ENCODE assay signal across 1 cellular context in the genomic region with DNA sequence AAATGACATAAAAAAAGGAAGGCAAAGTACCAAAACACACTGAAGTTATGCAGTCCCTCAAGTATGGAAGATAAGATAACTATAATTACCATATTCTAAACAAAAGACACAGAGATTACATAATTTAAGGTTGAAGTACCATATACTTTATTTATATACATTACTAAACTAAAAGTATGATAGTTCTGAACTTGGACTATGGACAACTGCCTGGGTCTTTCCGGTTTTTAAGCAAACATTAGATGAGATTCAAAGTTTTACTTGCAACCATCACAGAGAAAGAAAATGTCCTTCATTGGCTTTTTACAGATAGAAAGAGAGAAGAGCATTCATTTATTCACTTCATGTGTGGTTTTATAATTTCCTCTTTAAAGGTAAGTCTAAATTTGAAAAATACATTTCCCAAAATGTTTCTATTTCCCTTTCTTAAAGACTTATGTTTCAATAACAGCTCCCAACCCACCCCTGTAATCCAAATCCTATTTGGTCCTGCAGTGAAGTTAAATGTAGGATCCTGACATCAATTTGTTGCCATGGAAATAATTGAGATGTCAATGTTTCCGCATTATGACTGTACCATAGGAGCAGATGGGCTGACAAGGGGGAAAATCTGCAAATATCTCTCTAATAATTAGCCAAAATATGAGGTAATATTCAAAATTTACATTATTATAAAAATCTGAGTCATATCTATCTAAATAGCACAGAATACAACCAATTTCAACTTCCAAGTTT.
TF ChIP-seq lines count a peak whose summit lies in the region.

No MANE protein-coding gene starts in this region.

TF ChIP-seq in HepG2, 621 proteins besides CTCF, POLR2A, EP300 and RAD21 (continued from another document and continues in another):
- TF ChIP-seq ARID5B (CRISPR knock-in tag; IDR thresholded peaks at IDR 0.05) (peak; percentile 78), SOX13 (IDR thresholded peaks at IDR 0.05) (no peak), SOX13 (CRISPR knock-in tag; conservative IDR thresholded peaks at IDR 0.05 in 1 of 2, IDR thresholded peaks at IDR 0.05 in 1 of 2) (peak in 1 of 2 experiments; percentile 16; a peak in 1 of 4 replicates), MED1 (CRISPR knock-in tag; IDR thresholded peaks at IDR 0.05) (peak; percentile 34; the same call in 1 of the 2 replicates), ISL2 (CRISPR knock-in tag; IDR thresholded peaks at IDR 0.05) (peak; percentile 26; the same call in 1 of the 2 replicates), MBD4 (IDR thresholded peaks at IDR 0.05; ENCODE audit: borderline replicate concordance, low read length) (peak; percentile 66; the same call in 1 of the 2 replicates), ZNF644 (CRISPR knock-in tag; IDR thresholded peaks at IDR 0.05; ENCODE audit: low read depth) (peak; percentile 29; the same call in 1 of the 2 replicates), GFI1 (CRISPR knock-in tag; IDR thresholded peaks at IDR 0.05; ENCODE audit: borderline replicate concordance) (peak; percentile 47; the same call in 1 of the 2 replicates), FOXA3 (CRISPR knock-in tag; IDR thresholded peaks at IDR 0.05) (0 out of 2 replicates have a peak, but pooled peaks have one; percentile 29), PITX1 (CRISPR knock-in tag; IDR thresholded peaks at IDR 0.05) (no peak), SIX1 (CRISPR knock-in tag; IDR thresholded peaks at IDR 0.05; ENCODE audit: borderline replicate concordance) (no peak), HDAC2 (CRISPR knock-in tag; IDR thresholded peaks at IDR 0.05) (peak; percentile 50; the same call in 1 of the 2 replicates), MIER3 (CRISPR knock-in tag; IDR thresholded peaks at IDR 0.05; ENCODE audit: borderline replicate concordance) (peak; percentile 37; the same call in 1 of the 2 replicates), BCL6 (CRISPR knock-in tag; IDR thresholded peaks at IDR 0.05) (0 out of 2 replicates have a peak, but pooled peaks have one; percentile 25), NFIC (IDR thresholded peaks at IDR 0.05; ENCODE audit: low read length) (peak; percentile 46; the same call in 1 of the 2 replicates), RXRB (CRISPR knock-in tag; IDR thresholded peaks at IDR 0.05; ENCODE audit: borderline replicate concordance) (peak; percentile 55; the same call in 1 of the 2 replicates), GATAD2A (CRISPR knock-in tag; IDR thresholded peaks at IDR 0.05) (peak; percentile 85), HMG20A (CRISPR knock-in tag; IDR thresholded peaks at IDR 0.05; ENCODE audit: borderline replicate concordance) (peak; percentile 55; the same call in 1 of the 2 replicates), SMC3 (IDR thresholded peaks at IDR 0.05; ENCODE audit: low read length) (no peak), RCOR2 (CRISPR knock-in tag; IDR thresholded peaks at IDR 0.05) (0 out of 2 replicates have a peak, but pooled peaks have one; percentile 61), FOXJ3 (CRISPR knock-in tag; IDR thresholded peaks at IDR 0.05; ENCODE audit: borderline replicate concordance) (peak; percentile 42; the same call in 1 of the 2 replicates), PHF20 (CRISPR knock-in tag; IDR thresholded peaks at IDR 0.05) (no peak), GABPA (IDR thresholded peaks at IDR 0.05; ENCODE audit: low read depth, low read length) (no peak), GABPA (CRISPR knock-in tag; IDR thresholded peaks at IDR 0.05; ENCODE audit: low read depth) (peak; percentile 54; the same call in 1 of the 2 replicates), ZNF672 (CRISPR knock-in tag; IDR thresholded peaks at IDR 0.05) (no peak), KAT7 (CRISPR knock-in tag; IDR thresholded peaks at IDR 0.05; ENCODE audit: borderline replicate concordance) (0 out of 2 replicates have a peak, but pooled peaks have one; percentile 28), ZFX (CRISPR knock-in tag; IDR thresholded peaks at IDR 0.05; ENCODE audit: low read depth) (no peak), ZNF451 (CRISPR knock-in tag; IDR thresholded peaks at IDR 0.05) (no peak), FOXP1 (IDR thresholded peaks at IDR 0.05) (no peak), FOXP1 (CRISPR knock-in tag; IDR thresholded peaks at IDR 0.05) (peak; percentile 13; the same call in 1 of the 2 replicates), CHD2 (IDR thresholded peaks at IDR 0.05; ENCODE audit: low read depth, low read length) (no peak), MEIS2 (CRISPR knock-in tag; IDR thresholded peaks at IDR 0.05) (no peak), SP140L (CRISPR knock-in tag; IDR thresholded peaks at IDR 0.05; ENCODE audit: borderline replicate concordance) (no peak), PAXIP1 (CRISPR knock-in tag; conservative IDR thresholded peaks at IDR 0.05) (peak; percentile 79)
- TF ChIP-seq, protein P1, sequence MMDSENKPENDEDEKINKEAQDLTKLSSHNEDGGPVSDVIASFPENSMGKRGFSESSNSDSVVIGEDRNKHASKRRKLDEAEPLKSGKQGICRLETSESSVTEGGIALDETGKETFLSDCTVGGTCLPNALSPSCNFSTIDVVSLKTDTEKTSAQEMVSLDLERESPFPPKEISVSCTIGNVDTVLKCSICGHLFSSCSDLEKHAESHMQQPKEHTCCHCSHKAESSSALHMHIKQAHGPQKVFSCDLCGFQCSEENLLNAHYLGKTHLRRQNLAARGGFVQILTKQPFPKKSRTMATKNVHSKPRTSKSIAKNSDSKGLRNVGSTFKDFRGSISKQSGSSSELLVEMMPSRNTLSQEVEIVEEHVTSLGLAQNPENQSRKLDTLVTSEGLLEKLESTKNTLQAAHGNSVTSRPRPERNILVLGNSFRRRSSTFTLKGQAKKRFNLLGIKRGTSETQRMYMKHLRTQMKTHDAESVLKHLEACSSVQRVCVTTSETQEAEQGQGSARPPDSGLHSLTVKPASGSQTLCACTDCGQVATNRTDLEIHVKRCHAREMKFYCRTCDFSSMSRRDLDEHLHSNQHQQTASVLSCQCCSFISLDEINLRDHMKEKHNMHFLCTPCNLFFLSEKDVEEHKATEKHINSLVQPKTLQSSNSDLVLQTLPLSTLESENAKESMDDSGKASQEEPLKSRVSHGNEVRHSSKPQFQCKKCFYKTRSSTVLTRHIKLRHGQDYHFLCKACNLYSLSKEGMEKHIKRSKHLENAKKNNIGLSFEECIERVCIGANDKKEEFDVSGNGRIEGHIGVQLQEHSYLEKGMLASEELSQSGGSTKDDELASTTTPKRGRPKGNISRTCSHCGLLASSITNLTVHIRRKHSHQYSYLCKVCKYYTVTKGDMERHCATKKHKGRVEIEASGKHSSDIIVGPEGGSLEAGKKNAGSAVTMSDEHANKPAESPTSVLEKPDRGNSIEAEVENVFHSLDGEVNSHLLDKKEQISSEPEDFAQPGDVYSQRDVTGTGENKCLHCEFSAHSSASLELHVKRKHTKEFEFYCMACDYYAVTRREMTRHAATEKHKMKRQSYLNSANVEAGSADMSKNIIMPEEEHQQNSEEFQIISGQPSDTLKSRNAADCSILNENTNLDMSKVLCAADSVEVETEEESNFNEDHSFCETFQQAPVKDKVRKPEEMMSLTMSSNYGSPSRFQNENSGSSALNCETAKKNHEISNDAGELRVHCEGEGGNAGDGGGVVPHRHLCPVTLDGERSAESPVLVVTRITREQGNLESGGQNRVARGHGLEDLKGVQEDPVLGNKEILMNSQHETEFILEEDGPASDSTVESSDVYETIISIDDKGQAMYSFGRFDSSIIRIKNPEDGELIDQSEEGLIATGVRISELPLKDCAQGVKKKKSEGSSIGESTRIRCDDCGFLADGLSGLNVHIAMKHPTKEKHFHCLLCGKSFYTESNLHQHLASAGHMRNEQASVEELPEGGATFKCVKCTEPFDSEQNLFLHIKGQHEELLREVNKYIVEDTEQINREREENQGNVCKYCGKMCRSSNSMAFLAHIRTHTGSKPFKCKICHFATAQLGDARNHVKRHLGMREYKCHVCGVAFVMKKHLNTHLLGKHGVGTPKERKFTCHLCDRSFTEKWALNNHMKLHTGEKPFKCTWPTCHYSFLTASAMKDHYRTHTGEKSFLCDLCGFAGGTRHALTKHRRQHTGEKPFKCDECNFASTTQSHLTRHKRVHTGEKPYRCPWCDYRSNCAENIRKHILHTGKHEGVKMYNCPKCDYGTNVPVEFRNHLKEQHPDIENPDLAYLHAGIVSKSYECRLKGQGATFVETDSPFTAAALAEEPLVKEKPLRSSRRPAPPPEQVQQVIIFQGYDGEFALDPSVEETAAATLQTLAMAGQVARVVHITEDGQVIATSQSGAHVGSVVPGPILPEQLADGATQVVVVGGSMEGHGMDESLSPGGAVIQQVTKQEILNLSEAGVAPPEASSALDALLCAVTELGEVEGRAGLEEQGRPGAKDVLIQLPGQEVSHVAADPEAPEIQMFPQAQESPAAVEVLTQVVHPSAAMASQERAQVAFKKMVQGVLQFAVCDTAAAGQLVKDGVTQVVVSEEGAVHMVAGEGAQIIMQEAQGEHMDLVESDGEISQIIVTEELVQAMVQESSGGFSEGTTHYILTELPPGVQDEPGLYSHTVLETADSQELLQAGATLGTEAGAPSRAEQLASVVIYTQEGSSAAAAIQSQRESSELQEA (CRISPR knock-in tag; IDR thresholded peaks at IDR 0.05; ENCODE audit: not compliant biosample characterization), result no peak
- TF ChIP-seq, protein P2, sequence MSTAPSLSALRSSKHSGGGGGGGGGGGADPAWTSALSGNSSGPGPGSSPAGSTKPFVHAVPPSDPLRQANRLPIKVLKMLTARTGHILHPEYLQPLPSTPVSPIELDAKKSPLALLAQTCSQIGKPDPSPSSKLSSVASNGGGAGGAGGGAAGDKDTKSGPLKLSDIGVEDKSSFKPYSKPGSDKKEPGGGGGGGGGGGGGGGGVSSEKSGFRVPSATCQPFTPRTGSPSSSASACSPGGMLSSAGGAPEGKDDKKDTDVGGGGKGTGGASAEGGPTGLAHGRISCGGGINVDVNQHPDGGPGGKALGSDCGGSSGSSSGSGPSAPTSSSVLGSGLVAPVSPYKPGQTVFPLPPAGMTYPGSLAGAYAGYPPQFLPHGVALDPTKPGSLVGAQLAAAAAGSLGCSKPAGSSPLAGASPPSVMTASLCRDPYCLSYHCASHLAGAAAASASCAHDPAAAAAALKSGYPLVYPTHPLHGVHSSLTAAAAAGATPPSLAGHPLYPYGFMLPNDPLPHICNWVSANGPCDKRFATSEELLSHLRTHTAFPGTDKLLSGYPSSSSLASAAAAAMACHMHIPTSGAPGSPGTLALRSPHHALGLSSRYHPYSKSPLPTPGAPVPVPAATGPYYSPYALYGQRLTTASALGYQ (CRISPR knock-in tag; IDR thresholded peaks at IDR 0.05), result 0 out of 2 replicates have a peak, but pooled peaks have one; percentile 28
- TF ChIP-seq, protein P3, sequence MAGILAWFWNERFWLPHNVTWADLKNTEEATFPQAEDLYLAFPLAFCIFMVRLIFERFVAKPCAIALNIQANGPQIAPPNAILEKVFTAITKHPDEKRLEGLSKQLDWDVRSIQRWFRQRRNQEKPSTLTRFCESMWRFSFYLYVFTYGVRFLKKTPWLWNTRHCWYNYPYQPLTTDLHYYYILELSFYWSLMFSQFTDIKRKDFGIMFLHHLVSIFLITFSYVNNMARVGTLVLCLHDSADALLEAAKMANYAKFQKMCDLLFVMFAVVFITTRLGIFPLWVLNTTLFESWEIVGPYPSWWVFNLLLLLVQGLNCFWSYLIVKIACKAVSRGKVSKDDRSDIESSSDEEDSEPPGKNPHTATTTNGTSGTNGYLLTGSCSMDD (CRISPR knock-in tag; IDR thresholded peaks at IDR 0.05), result no peak
- TF ChIP-seq, protein P4, sequence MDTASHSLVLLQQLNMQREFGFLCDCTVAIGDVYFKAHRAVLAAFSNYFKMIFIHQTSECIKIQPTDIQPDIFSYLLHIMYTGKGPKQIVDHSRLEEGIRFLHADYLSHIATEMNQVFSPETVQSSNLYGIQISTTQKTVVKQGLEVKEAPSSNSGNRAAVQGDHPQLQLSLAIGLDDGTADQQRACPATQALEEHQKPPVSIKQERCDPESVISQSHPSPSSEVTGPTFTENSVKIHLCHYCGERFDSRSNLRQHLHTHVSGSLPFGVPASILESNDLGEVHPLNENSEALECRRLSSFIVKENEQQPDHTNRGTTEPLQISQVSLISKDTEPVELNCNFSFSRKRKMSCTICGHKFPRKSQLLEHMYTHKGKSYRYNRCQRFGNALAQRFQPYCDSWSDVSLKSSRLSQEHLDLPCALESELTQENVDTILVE (CRISPR knock-in tag; IDR thresholded peaks at IDR 0.05), result 0 out of 2 replicates have a peak, but pooled peaks have one; percentile 41
